9 cellular contexts compared by ENCODE assay signal in the genomic region with DNA sequence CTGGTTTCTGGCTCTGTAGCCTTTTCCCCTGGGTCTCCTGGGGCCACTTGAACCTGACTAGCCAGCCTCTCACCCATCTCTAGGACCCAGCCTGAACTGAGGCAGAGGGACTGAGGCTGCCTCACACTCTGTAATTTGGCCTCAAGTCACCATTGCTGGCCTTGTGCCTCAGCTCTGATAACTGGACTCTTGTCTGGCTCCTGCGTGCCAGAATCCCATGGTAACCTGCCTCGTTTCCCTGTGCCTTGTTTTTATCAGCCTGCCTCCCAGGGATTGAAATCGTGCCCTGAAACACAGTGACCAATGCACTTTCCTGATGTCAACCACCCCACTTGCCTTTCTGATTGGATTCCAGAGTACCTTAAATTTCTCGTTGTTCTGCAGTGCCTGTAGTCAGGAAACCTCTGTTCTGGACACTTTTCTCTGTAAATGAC. TPM values are rescaled to one million over a fixed set of nuclear protein-coding genes. Genes with fewer than 3 reads are reported as not detected.
DNase-seq lines count a peak whose midpoint lies in the region; ATAC-seq lines count a peak whose summit lies in the region.
"Had no signal": no experiment of that assay in that cellular context is flagged by ENCODE, and none has a peak within 500 bp of the region (broad histone marks: within the 10 kb centered on the region; RNA-seq: fewer than 3 reads in every experiment).

No MANE protein-coding gene starts in this region.

- H3K79me2 ChIP-seq in mesendoderm (ENCODE audit: control insufficient read depth, insufficient read depth, low read length), result no peaks in the 10 kb centered on the region

- H3K4me2 ChIP-seq in mesendoderm (ENCODE audit: low read length), result no peak overlapping the region

- DNase-seq in A172 (ENCODE audit: low spot score), result peak; percentile 18
- peak; percentile 0 for DNase-seq in NCI-H446 treated with DMSO at 0.1 percent for 48 hours (lab: John Stamatoyannopoulos, UW)
- no peak for DNase-seq in effector memory CD8-positive, alpha-beta T cell
- no peak for DNase-seq in NCI-H526 treated with DMSO at 0.1 percent for 48 hours (lab: John Stamatoyannopoulos, UW)
- no peak for DNase-seq in NK-92 (lab: John Stamatoyannopoulos, UW; ENCODE audit: unreplicated experiment)
- no peak for DNase-seq in mesendoderm

- H3K18ac ChIP-seq in mesendoderm (ENCODE audit: low read length), result no peak overlapping the region

- H3K27me3 ChIP-seq in mucosa of stomach (ENCODE audit: control insufficient read depth, insufficient read depth, low read length), result no peaks in the 10 kb centered on the region
- no peaks in the 10 kb centered on the region for H3K27me3 ChIP-seq in mesendoderm (ENCODE audit: insufficient read depth, low read length, poor library complexity)

- H2BK15ac ChIP-seq in mesendoderm (replicated peaks; ENCODE audit: low read depth), result no peak overlapping the region

- H2BK5ac ChIP-seq in mesendoderm (ENCODE audit: low read length), result no peak overlapping the region

- ATAC-seq in effector memory CD8-positive, alpha-beta T cell (replicated peaks), result no peak
- no peak for ATAC-seq in HG02970 (IDR thresholded peaks at IDR 0.05; ENCODE audit: low FRiP score, unreplicated experiment)

- H3K23ac ChIP-seq in mesendoderm (ENCODE audit: low read length), result no peak overlapping the region

- H3K36me3 ChIP-seq in mucosa of stomach (ENCODE audit: control insufficient read depth, insufficient read depth, low read length) (no peaks in the 10 kb centered on the region), mesendoderm (ENCODE audit: control insufficient read depth, insufficient read depth, low read length) (no peaks in the 10 kb centered on the region)

- H3K27ac Mint-ChIP-seq in effector memory CD8-positive, alpha-beta T cell, result peak overlapping the region; percentile 0 to 1
- H3K27ac Mint-ChIP-seq: memory B cell had no signal

- no peak overlapping the region for H3K4ac ChIP-seq in mesendoderm (ENCODE audit: low read depth, low read length)

- peaks cover 7% of the 10 kb centered on the region for H3K36me3 Mint-ChIP-seq in effector memory CD8-positive, alpha-beta T cell (ENCODE audit: insufficient read depth)

- no peak overlapping the region for H3K4me3 ChIP-seq in mucosa of stomach (ENCODE audit: low read length)
- H3K4me3 ChIP-seq in mesendoderm (ENCODE audit: low read length), result no peak overlapping the region

- H2BK120ac ChIP-seq in mesendoderm (ENCODE audit: low read depth, low read length), result no peak overlapping the region

- H3K9ac ChIP-seq in mucosa of stomach (ENCODE audit: low read length) (peak overlapping the region; percentile 9), mesendoderm (ENCODE audit: low read length) (no peak overlapping the region)

- no peaks in the 10 kb centered on the region for H3K79me1 ChIP-seq in mesendoderm (ENCODE audit: low read length)

- WGBS in mesendoderm (ENCODE audit: extremely low coverage, insufficient coverage, low lambda C conversion rate), result no CpG with 5 or more reads among the region's 4 CpGs

- H2AK5ac ChIP-seq in mesendoderm (ENCODE audit: low read length), result no peak overlapping the region

- no peaks in the 10 kb centered on the region for H3K9me3 Mint-ChIP-seq in effector memory CD8-positive, alpha-beta T cell
- H3K9me3 Mint-ChIP-seq: memory B cell had no signal

- no peak overlapping the region for H3K56ac ChIP-seq in mesendoderm (ENCODE audit: low read length)

- no peak overlapping the region for H3K27ac ChIP-seq in mesendoderm (ENCODE audit: low read depth, low read length)

- no peak overlapping the region for H4K5ac ChIP-seq in mesendoderm (ENCODE audit: low read length)

- H3K4me1 ChIP-seq in mucosa of stomach (ENCODE audit: control insufficient read depth, insufficient read depth, low read length), result peaks cover 32% of the 10 kb centered on the region
- H3K4me1 ChIP-seq in mesendoderm (ENCODE audit: control insufficient read depth, low read depth, low read length), result no peaks in the 10 kb centered on the region

- H3K9me3 ChIP-seq in mucosa of stomach (ENCODE audit: control insufficient read depth, low read length), result no peaks in the 10 kb centered on the region

- H3K4me1 Mint-ChIP-seq in effector memory CD8-positive, alpha-beta T cell (ENCODE audit: low read depth in 2 of 2), result peaks cover 25 to 46% of the 10 kb centered on the region in 2 donors

- no peak overlapping the region for H3K4me3 Mint-ChIP-seq in effector memory CD8-positive, alpha-beta T cell
- H3K4me3 Mint-ChIP-seq: memory B cell had no signal

- H3K27me3 Mint-ChIP-seq in effector memory CD8-positive, alpha-beta T cell, result no peaks in the 10 kb centered on the region
- H3K27me3 Mint-ChIP-seq: memory B cell had no signal

- H4K8ac ChIP-seq in mesendoderm (ENCODE audit: low read depth, low read length), result no peak overlapping the region

RNA-seq across cellular contexts. Expression of gene CRTC3, which starts 27.9 kb away (rescaled TPM):
- total RNA-seq in A172 (2014; rRNA removed; shearing (Covaris generic)), result 10.3 and 14.0 TPM in 2 replicates
- 2.7 TPM for polyA plus RNA-seq in mesendoderm (2013, experiment 1 of 2)
- polyA plus RNA-seq in mesendoderm (2013, experiment 2 of 2), result 2.3 TPM

Comparison
In these comparisons a context has a peak if more than half of its experiments do, and no peak if none do; other contexts are left out.
1. DNase-seq: peak in A172 (single experiment) and NCI-H446 treated with DMSO at 0.1 percent for 48 hours (single experiment); none in effector memory CD8-positive, alpha-beta T cell (0 of 3), NCI-H526 treated with DMSO at 0.1 percent for 48 hours (single experiment), NK-92 (single experiment) and mesendoderm (single experiment).